17 cellular contexts compared by ENCODE assay signal in genomic region chr17:83029571-83029970, GRCh38. TPM values are rescaled to one million over a fixed set of nuclear protein-coding genes. Genes with fewer than 3 reads are reported as not detected.
DNase-seq lines count a peak whose midpoint lies in the region; ATAC-seq and TF ChIP-seq lines count a peak whose summit lies in the region.
"Had no signal": no experiment of that assay in that cellular context is flagged by ENCODE, and none has a peak within 500 bp of the region (broad histone marks: within the 10 kb centered on the region; RNA-seq: fewer than 3 reads in every experiment).

No MANE protein-coding gene starts in this region.

- H3K9ac ChIP-seq in endodermal cell (ENCODE audit: extremely low read depth, low read length, poor library complexity, severe bottlenecking) (no peak overlapping the region), neuronal stem cell (ENCODE audit: low read depth, low read length, poor library complexity) (no peak overlapping the region)
- H3K9ac ChIP-seq: GM23248 had no signal

- no peaks in the 10 kb centered on the region for H3K9me3 ChIP-seq in T-helper 17 cell (ENCODE audit: control insufficient read depth, low read length, poor library complexity, severe bottlenecking)
- H3K9me3 ChIP-seq in endodermal cell (ENCODE audit: control insufficient read depth, low read length), result peaks cover 4% of the 10 kb centered on the region
- peaks cover 5 to 10% of the 10 kb centered on the region in 2 donors for H3K9me3 ChIP-seq in neuronal stem cell (replicated peaks in 1 of 2; ENCODE audit: control insufficient read depth in 2 of 2, insufficient read depth in 1 of 2, low read depth in 1 of 2, low read length in 2 of 2)
- no peaks in the 10 kb centered on the region for H3K9me3 ChIP-seq in sigmoid colon
- H3K9me3 ChIP-seq: A549, BE2C had no signal

- H2BK15ac ChIP-seq in neuronal stem cell (ENCODE audit: low read length), result no peak overlapping the region

- no peak overlapping the region for H4K8ac ChIP-seq in neuronal stem cell (ENCODE audit: low read depth, low read length)

- H3K18ac ChIP-seq in neuronal stem cell (ENCODE audit: low read length), result peak overlapping the region; percentile 11

- H3K36me3 ChIP-seq in endodermal cell (ENCODE audit: control insufficient read depth, insufficient read depth, low read length) (peaks cover 5% of the 10 kb centered on the region), neuronal stem cell (replicated peaks in 1 of 2; ENCODE audit: control insufficient read depth in 2 of 2, insufficient read depth in 2 of 2, low read length in 2 of 2) (peaks cover 2 to 41% of the 10 kb centered on the region in 2 donors), sigmoid colon (no peaks in the 10 kb centered on the region)
- H3K36me3 ChIP-seq: BE2C had no signal

- peaks cover 16% of the 10 kb centered on the region for H3K4me1 Mint-ChIP-seq in T-helper 17 cell
- peaks cover 4% of the 10 kb centered on the region for H3K4me1 Mint-ChIP-seq in endodermal cell
- H3K4me1 Mint-ChIP-seq: CD14-positive monocyte had no signal

- no peak overlapping the region for H3K14ac ChIP-seq in neuronal stem cell (ENCODE audit: low read length)

- H2BK12ac ChIP-seq in neuronal stem cell (ENCODE audit: low read length), result no peak overlapping the region

- H3K23ac ChIP-seq in neuronal stem cell (ENCODE audit: low read depth, low read length, poor library complexity), result no peak overlapping the region

- intact Hi-C loops in sigmoid colon (cut with DNase I), result no loop called here

- H3K36me3 Mint-ChIP-seq in T-helper 17 cell (ENCODE audit: low read depth) (peaks cover 2% of the 10 kb centered on the region), endodermal cell (ENCODE audit: low read depth) (peaks cover 41% of the 10 kb centered on the region)

- H2BK120ac ChIP-seq in neuronal stem cell (ENCODE audit: low read depth, low read length), result no peak overlapping the region

- no peak overlapping the region for H2AFZ ChIP-seq in neuronal stem cell (ENCODE audit: low read length)
- H2AFZ ChIP-seq: GM23248 had no signal

- 96 to 98% methylated on average over 6 to 16 of the region's 16 CpGs for WGBS in endodermal cell (ENCODE audit: insufficient coverage in 1 of 2, insufficient read length in 1 of 2), 2 experiments
- WGBS in neuronal stem cell (ENCODE audit: extremely low coverage in 2 of 2, insufficient read length in 2 of 2, insufficient replicate concordance in 1 of 2), 2 donors, result no CpG with 5 or more reads among the region's 16 CpGs
- WGBS in sigmoid colon, 2 donors, result 86 to 92% methylated on average over 16 of the region's 16 CpGs

- no peak overlapping the region for H2AK5ac ChIP-seq in neuronal stem cell (ENCODE audit: low read depth, low read length)

- H3K4me3 Mint-ChIP-seq in T-helper 17 cell (no peak overlapping the region), endodermal cell (no peak overlapping the region)
- H3K4me3 Mint-ChIP-seq: CD14-positive monocyte; CD8-positive, alpha-beta T cell; H9 had no signal

- no peak for ATAC-seq in T-helper 17 cell
- ATAC-seq: A549; CD8-positive, alpha-beta T cell had no signal

- H3K27me3 Mint-ChIP-seq in T-helper 17 cell, result no peaks in the 10 kb centered on the region
- no peaks in the 10 kb centered on the region for H3K27me3 Mint-ChIP-seq in endodermal cell (ENCODE audit: insufficient read depth)

- peaks cover under 1% of the 10 kb centered on the region for H3K79me1 ChIP-seq in neuronal stem cell (ENCODE audit: low read depth, low read length)

- H3K9me3 Mint-ChIP-seq in endodermal cell, result peaks cover 11% of the 10 kb centered on the region
- H3K9me3 Mint-ChIP-seq: CD8-positive, alpha-beta T cell had no signal

- no peak overlapping the region for H2BK5ac ChIP-seq in neuronal stem cell (ENCODE audit: low read length)

- no peak for TF ChIP-seq POLR2A in sigmoid colon (IDR thresholded peaks at IDR 0.05)

- DNase-seq in T-helper 17 cell (no peak), endodermal cell (peak; percentile 32), neuronal stem cell (ENCODE audit: low spot score) (no peak), sigmoid colon (peak; percentile 44), NCI-H1417 (lab: John Stamatoyannopoulos, UW) (no peak), globus pallidus (ENCODE audit: low spot score) (no peak), inferior parietal cortex (ENCODE audit: extremely low spot score) (no peak)
- DNase-seq: BE2C; CD8-positive, alpha-beta T cell; COR-L47; DMS153; DMS79 treated with DMSO at 0.1 percent for 48 hours; EL; GM23248; H9 had no signal

- no peak overlapping the region for H3K4ac ChIP-seq in neuronal stem cell (ENCODE audit: low read length)

- H3K4me1 ChIP-seq in endodermal cell (ENCODE audit: control insufficient read depth, insufficient read depth, low read length) (no peaks in the 10 kb centered on the region), neuronal stem cell (ENCODE audit: control insufficient read depth in 2 of 2, insufficient read depth in 1 of 2, low read depth in 1 of 2, low read length in 2 of 2) (peaks cover 2 to 3% of the 10 kb centered on the region in 2 donors), sigmoid colon (no peaks in the 10 kb centered on the region)
- H3K4me1 ChIP-seq: A549, BE2C had no signal

- TF ChIP-seq CTCF in endodermal cell (conservative IDR thresholded peaks at IDR 0.05) (no peak), sigmoid colon (IDR thresholded peaks at IDR 0.05) (no peak)

- no peak overlapping the region for H4K91ac ChIP-seq in neuronal stem cell (ENCODE audit: low read depth, low read length, poor library complexity)

- H3K27ac ChIP-seq in endodermal cell (ENCODE audit: low read depth, low read length) (no peak overlapping the region), neuronal stem cell (replicated peaks; ENCODE audit: low read length) (no peak overlapping the region), sigmoid colon (no peak overlapping the region)
- H3K27ac ChIP-seq: A549, GM23248 had no signal

- H3K4me3 ChIP-seq in endodermal cell (ENCODE audit: low read length) (no peak overlapping the region), neuronal stem cell (ENCODE audit: low read length in 2 of 2) (peak overlapping the region in 1 of 2 donors; percentile 25), sigmoid colon (no peak overlapping the region)
- H3K4me3 ChIP-seq: A549, GM23248 had no signal

- no peak for TF ChIP-seq EP300 in sigmoid colon (IDR thresholded peaks at IDR 0.05)

- H3K4me2 ChIP-seq in neuronal stem cell (ENCODE audit: insufficient read depth, low read length, poor library complexity, severe bottlenecking), result no peak overlapping the region
- H3K4me2 ChIP-seq: A549 had no signal

- peak overlapping the region; percentile 24 for H3K27ac Mint-ChIP-seq in T-helper 17 cell
- no peak overlapping the region for H3K27ac Mint-ChIP-seq in endodermal cell
- H3K27ac Mint-ChIP-seq: CD8-positive, alpha-beta T cell had no signal

- H3K27me3 ChIP-seq in endodermal cell (ENCODE audit: control insufficient read depth, insufficient read depth, low read length, poor library complexity, severe bottlenecking) (no peaks in the 10 kb centered on the region), neuronal stem cell (ENCODE audit: control insufficient read depth in 3 of 3, insufficient read depth in 3 of 3, low read depth in 1 of 3, low read length in 3 of 3) (no peaks in the 10 kb centered on the region), sigmoid colon (no peaks in the 10 kb centered on the region)
- H3K27me3 ChIP-seq: BE2C had no signal

RNA-seq across cellular contexts. Expression of gene METRNL, which starts 49.8 kb away (rescaled TPM):
- total RNA-seq in T-helper 17 cell (10 to 100 TPM; 24.0 to 26.2 TPM), endodermal cell (10 to 100 TPM in 1 of 2 donors, 1 to 10 TPM in 1; 7.3 to 10.3 TPM), sigmoid colon (10 to 100 TPM; 26.8 to 53.6 (median 29.8) TPM)
- 17.8 TPM for polyA plus RNA-seq in endodermal cell (2013, experiment 1 of 2)
- polyA plus RNA-seq in endodermal cell (2013, experiment 2 of 2), result 16.6 TPM
- 12.8 TPM for polyA plus RNA-seq in neuronal stem cell (2013, experiment 1 of 2)
- 14.7 TPM for polyA plus RNA-seq in neuronal stem cell (2013, experiment 2 of 2)
- polyA plus RNA-seq in sigmoid colon, result 100 to 1,000 TPM in 1 of 3 donors, 10 to 100 TPM in 2; 93.1 to 116 (median 99.6) TPM

Comparison
In these comparisons a context has a peak if more than half of its experiments do, and no peak if none do; other contexts are left out.
1. DNase-seq: peak in endodermal cell (single experiment) and sigmoid colon (single experiment); none in T-helper 17 cell (0 of 3), neuronal stem cell (single experiment), NCI-H1417 (0 of 3), globus pallidus (single experiment) and inferior parietal cortex (single experiment).